In the genomic region with DNA sequence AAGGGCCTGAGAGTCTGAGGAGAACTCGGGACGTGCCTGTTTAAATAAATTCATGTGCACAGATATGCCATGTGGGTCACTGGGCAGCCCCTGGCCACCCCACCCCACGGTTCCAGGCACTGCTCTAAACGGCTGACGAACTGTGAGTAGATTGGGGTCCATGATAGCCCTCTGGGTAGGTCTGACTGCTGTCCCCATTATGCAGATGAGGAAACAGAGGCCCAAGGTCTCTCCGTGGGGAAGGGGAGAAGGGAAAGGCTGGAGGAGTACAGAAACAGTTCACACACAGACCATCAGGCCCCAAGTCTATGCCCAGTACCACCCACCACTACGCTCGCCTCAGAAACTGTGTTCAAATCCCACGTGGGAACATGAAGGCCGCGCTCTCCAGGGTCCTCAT, we compare ENCODE assay signal across 24 cellular contexts. TPM values are rescaled to one million over a fixed set of nuclear protein-coding genes. Genes with fewer than 3 reads are reported as not detected.
A peak's percentile ranks its signal among the peaks of the same experiment; 100 is the strongest.
DNase-seq lines count a peak whose midpoint lies in the region; ATAC-seq, FAIRE-seq and TF ChIP-seq lines count a peak whose summit lies in the region.
"Had no signal": no experiment of that assay in that cellular context is flagged by ENCODE, and none has a peak within 500 bp of the region (broad histone marks: within the 10 kb centered on the region; RNA-seq: fewer than 3 reads in every experiment).

No MANE protein-coding gene starts in this region.

- no TSS peak for BruUV-seq in MCF 10A (replicated peaks; lab: Mats Ljungman, UMichigan)
- no TSS peak for BruUV-seq in K562 (replicated peaks; lab: Mats Ljungman, UMichigan)

- H3K4me2 ChIP-seq in K562 (ENCODE audit: insufficient read depth, low read length) (no peak overlapping the region), smooth muscle cell (no peak overlapping the region)
- H3K4me2 ChIP-seq: A549, SK-N-SH had no signal

- H4K20me1 ChIP-seq in K562 (replicated peaks; ENCODE audit: control insufficient read depth, insufficient read depth, low read length): no peaks in the 10 kb centered on the region; the same call in 1 of the 2 replicates
- H4K20me1 ChIP-seq in smooth muscle cell (ENCODE audit: low read depth): peaks cover 94% of the 10 kb centered on the region

- no peak overlapping the region for H3K9ac ChIP-seq in K562 (ENCODE audit: insufficient read depth in 1 of 2, low read depth in 2 of 2, low read length in 2 of 2)
- H3K9ac ChIP-seq in mucosa of stomach (ENCODE audit: low read length): peak overlapping the region; percentile 65
- no peak overlapping the region for H3K9ac ChIP-seq in smooth muscle cell (ENCODE audit: low read depth)
- H3K9ac ChIP-seq: SK-N-SH had no signal

- H3K4me3 ChIP-seq in breast epithelium: no peak overlapping the region
- no peak overlapping the region for H3K4me3 ChIP-seq in K562
- H3K4me3 ChIP-seq in mucosa of stomach (ENCODE audit: low read length): peak overlapping the region; percentile 9
- no peak overlapping the region for H3K4me3 ChIP-seq in smooth muscle cell
- H3K4me3 ChIP-seq: A549, left lung, mucosa of descending colon had no signal

- DNase-seq in MCF 10A (ENCODE audit: unreplicated experiment) (no peak), breast epithelium (ENCODE audit: low spot score in 2 of 2) (no peak), K562 (ENCODE audit: extremely low read depth in 1 of 4, low spot score in 3 of 4) (no peak), smooth muscle cell (lab: John Stamatoyannopoulos, UW; ENCODE audit: unreplicated experiment) (no peak), NCI-H128 (lab: John Stamatoyannopoulos, UW; ENCODE audit: unreplicated experiment) (no peak)
- no peak for DNase-seq in stimulated activated naive B cell treated with anti-CD40 and anti-IgM and Interleukin-4, amounts not matched to agents 10 μg/mL and 1 μg/mL and 100 μg/mL, for 72 hours
- DNase-seq: activated CD4-positive, alpha-beta T cell treated with anti-CD3 and anti-CD28 coated beads for 1 hour; activated effector memory CD4-positive, alpha-beta T cell treated with Interleukin-2 at 50 U/mL for 16 hours; CD4-positive, CD25-positive, alpha-beta regulatory T cell; DMS53; effector CD4-positive, alpha-beta T cell; head of caudate nucleus; KBM-7; MV-4-11; NCI-H187 treated with DMSO at 0.1 percent for 48 hours; NCI-H446; SK-N-SH; T-helper 9 cell had no signal

- H3K79me2 ChIP-seq in K562 (ENCODE audit: control insufficient read depth, insufficient read depth, low read length) (peaks cover 91% of the 10 kb centered on the region), smooth muscle cell (ENCODE audit: low read depth) (peaks cover 77% of the 10 kb centered on the region)

- no peaks in the 10 kb centered on the region for H3K9me3 Mint-ChIP-seq in MCF 10A (ENCODE audit: unreplicated experiment)
- H3K9me3 Mint-ChIP-seq in stimulated activated naive B cell treated with anti-CD40 and anti-IgM and Interleukin-4, amounts not matched to agents 10 μg/mL and 1 μg/mL and 100 μg/mL, for 72 hours: no peaks in the 10 kb centered on the region

- intact Hi-C loops in MCF 10A (cut with micrococcal nuclease) (no loop called here), breast epithelium (cut with DNase I; ENCODE audit: low total_unique reads) (no loop called here), K562 (cut with micrococcal nuclease) (no loop called here)

- H3F3A ChIP-seq in smooth muscle cell (ENCODE audit: low read depth): no peaks in the 10 kb centered on the region

- ATAC-seq in K562: no peak
- ATAC-seq in stimulated activated naive B cell treated with anti-CD40 and anti-IgM and Interleukin-4, amounts not matched to agents 10 μg/mL and 1 μg/mL and 100 μg/mL, for 72 hours (replicated peaks): no peak
- no peak for ATAC-seq in HG02642 (IDR thresholded peaks at IDR 0.05; ENCODE audit: poor library complexity, unreplicated experiment)
- ATAC-seq: A549, left lung had no signal

- H3K27me3 ChIP-seq in breast epithelium: no peaks in the 10 kb centered on the region
- H3K27me3 ChIP-seq in K562 (ENCODE audit: control insufficient read depth in 2 of 2, insufficient read depth in 2 of 2, low read length in 2 of 2): no peaks in the 10 kb centered on the region
- H3K27me3 ChIP-seq in mucosa of stomach (ENCODE audit: control insufficient read depth, insufficient read depth, low read length): no peaks in the 10 kb centered on the region
- no peaks in the 10 kb centered on the region for H3K27me3 ChIP-seq in smooth muscle cell (ENCODE audit: low read depth)
- H3K27me3 ChIP-seq: left lung had no signal

- TF ChIP-seq CTCF in MCF 10A (IDR thresholded peaks at IDR 0.05; ENCODE audit: unreplicated experiment) (no peak), breast epithelium (IDR thresholded peaks at IDR 0.05) (no peak), K562 (IDR thresholded peaks at IDR 0.05 in 2 of 3, conservative IDR thresholded peaks at IDR 0.05 in 1 of 3; ENCODE audit: insufficient read depth in 2 of 3, low read depth in 1 of 3, low read length in 3 of 3) (no peak), smooth muscle cell (IDR thresholded peaks at IDR 0.05; ENCODE audit: borderline replicate concordance, insufficient read depth, poor library complexity, severe bottlenecking) (no peak)

- peak overlapping the region in 1 of 2 donors; percentile 50 for H3K27ac ChIP-seq in breast epithelium
- no peak overlapping the region for H3K27ac ChIP-seq in K562 (ENCODE audit: extremely low read depth, low read depth, low read length)
- H3K27ac ChIP-seq in smooth muscle cell (ENCODE audit: low read depth): no peak overlapping the region
- H3K27ac ChIP-seq: A549, left lung had no signal

- H3K4me1 ChIP-seq in breast epithelium (peaks cover 5 to 34% of the 10 kb centered on the region in 2 donors), K562 (replicated peaks in 1 of 2; ENCODE audit: control insufficient read depth in 2 of 2, insufficient read depth in 2 of 2, low read length in 2 of 2) (peaks cover 8 to 55% of the 10 kb centered on the region in 2 experiments; a peak in 3 of 5 replicates), mucosa of stomach (ENCODE audit: control insufficient read depth, insufficient read depth, low read length) (peaks cover 56% of the 10 kb centered on the region), smooth muscle cell (ENCODE audit: low read depth) (peaks cover 21% of the 10 kb centered on the region)

- H3K9me3 ChIP-seq in breast epithelium (no peaks in the 10 kb centered on the region), K562 (replicated peaks; ENCODE audit: control insufficient read depth, insufficient read depth, low read depth, low read length) (peaks cover 4% of the 10 kb centered on the region; the same call in 1 of the 2 replicates), mucosa of stomach (ENCODE audit: control insufficient read depth, low read length) (no peaks in the 10 kb centered on the region), smooth muscle cell (replicated peaks; ENCODE audit: low read depth) (no peaks in the 10 kb centered on the region)
- H3K9me3 ChIP-seq: A549, left lung, mucosa of descending colon, SK-N-SH had no signal

- POLR2A ChIA-PET in MCF 10A (lab: Yijun Ruan, JAX) (no interaction called here), K562 (lab: Yijun Ruan, JAX) (interaction anchor here (0.7 kb wide), 1 partner anchor 17 kb away, joined by 3 read pairs; no protein-coding TSS in a partner anchor)

- CTCF ChIA-PET in MCF 10A (lab: Yijun Ruan, JAX): interaction anchor here (0.6 kb wide), 1 partner anchor 17 kb away, joined by 3 read pairs; no protein-coding TSS in a partner anchor
- CTCF ChIA-PET in K562 (lab: Yijun Ruan, JAX; ENCODE audit: low intra/inter-chr PET ratio): no interaction called here

- no peak overlapping the region for H3K4me3 Mint-ChIP-seq in MCF 10A (ENCODE audit: unreplicated experiment)
- peak overlapping the region in 1 of 2 donors; percentile 80 for H3K4me3 Mint-ChIP-seq in stimulated activated naive B cell treated with anti-CD40 and anti-IgM and Interleukin-4, amounts not matched to agents 10 μg/mL and 1 μg/mL and 100 μg/mL, for 72 hours

- in situ Hi-C loops in K562 (cut with MboI): no loop called here

- WGBS in K562 (ENCODE audit: insufficient coverage, low coverage, missing lambda C conversion rate): 97% methylated on average over 7 of the region's 11 CpGs
- WGBS in smooth muscle cell (ENCODE audit: low lambda C conversion rate): 89% methylated on average over 11 of the region's 11 CpGs

- peak overlapping the region; percentile 23 for H3K27ac Mint-ChIP-seq in MCF 10A (ENCODE audit: low read depth, unreplicated experiment)
- H3K27ac Mint-ChIP-seq in stimulated activated naive B cell treated with anti-CD40 and anti-IgM and Interleukin-4, amounts not matched to agents 10 μg/mL and 1 μg/mL and 100 μg/mL, for 72 hours: peak overlapping the region; percentile 82

- no peak for TF ChIP-seq RAD21 in K562 (CRISPR knock-in tag; conservative IDR thresholded peaks at IDR 0.05 in 1 of 2, IDR thresholded peaks at IDR 0.05 in 1 of 2)

- peaks cover 17% of the 10 kb centered on the region for H3K36me3 Mint-ChIP-seq in MCF 10A (ENCODE audit: insufficient read depth, unreplicated experiment)
- H3K36me3 Mint-ChIP-seq in stimulated activated naive B cell treated with anti-CD40 and anti-IgM and Interleukin-4, amounts not matched to agents 10 μg/mL and 1 μg/mL and 100 μg/mL, for 72 hours: peaks cover 18 to 29% of the 10 kb centered on the region in 2 donors

- no peak for TF ChIP-seq EP300 in K562 (IDR thresholded peaks at IDR 0.05; ENCODE audit: low read length)

- no peak for FAIRE-seq in K562 (lab: Jason Lieb, UNC)
- FAIRE-seq: A549, GM12892 had no signal

- no peak overlapping the region for H2AFZ ChIP-seq in K562 (ENCODE audit: low read depth, low read length)
- H2AFZ ChIP-seq in smooth muscle cell (ENCODE audit: low read depth): no peak overlapping the region

- TF ChIP-seq POLR2A in breast epithelium (IDR thresholded peaks at IDR 0.05): no peak
- no peak for TF ChIP-seq POLR2A in K562 (conservative IDR thresholded peaks at IDR 0.05)

- peaks cover 7% of the 10 kb centered on the region for H3K4me1 Mint-ChIP-seq in MCF 10A (ENCODE audit: insufficient read depth, unreplicated experiment)
- H3K4me1 Mint-ChIP-seq in stimulated activated naive B cell treated with anti-CD40 and anti-IgM and Interleukin-4, amounts not matched to agents 10 μg/mL and 1 μg/mL and 100 μg/mL, for 72 hours: peaks cover 60 to 84% of the 10 kb centered on the region in 2 donors

- no peaks in the 10 kb centered on the region for H3K27me3 Mint-ChIP-seq in MCF 10A (ENCODE audit: insufficient read depth, unreplicated experiment)
- no peaks in the 10 kb centered on the region for H3K27me3 Mint-ChIP-seq in stimulated activated naive B cell treated with anti-CD40 and anti-IgM and Interleukin-4, amounts not matched to agents 10 μg/mL and 1 μg/mL and 100 μg/mL, for 72 hours
- H3K27me3 Mint-ChIP-seq: CD4-positive, CD25-positive, alpha-beta regulatory T cell had no signal

- peaks cover 5% of the 10 kb centered on the region for H3K9me1 ChIP-seq in K562 (ENCODE audit: control insufficient read depth, insufficient read depth, low read length)

- H3K36me3 ChIP-seq in breast epithelium: no peaks in the 10 kb centered on the region
- peaks cover 58% of the 10 kb centered on the region for H3K36me3 ChIP-seq in K562 (ENCODE audit: control insufficient read depth, insufficient read depth, low read length)
- no peaks in the 10 kb centered on the region for H3K36me3 ChIP-seq in mucosa of stomach (ENCODE audit: control insufficient read depth, insufficient read depth, low read length)
- H3K36me3 ChIP-seq in smooth muscle cell (ENCODE audit: low read depth): no peaks in the 10 kb centered on the region

RNA-seq across cellular contexts. Expression of a gene that starts 14.1 kb away (rescaled TPM):
- 58.2 and 68.6 TPM in 2 replicates for total RNA-seq in MCF 10A (2022)
- 10 to 100 TPM; 10.2 to 11.1 (median 10.4) TPM for total RNA-seq in breast epithelium
- total RNA-seq in K562 (2011; cell fraction: chromatin; rRNA removed; ENCODE audit: low replicate concordance): 17.6 and 47.4 TPM in 2 replicates
- total RNA-seq in K562 (2011; cell fraction: nucleolus; rRNA removed): 27.8 and 29.1 TPM in 2 replicates
- total RNA-seq in K562 (2011; cell fraction: nucleoplasm; rRNA removed): 19.5 and 20.7 TPM in 2 replicates
- total RNA-seq in K562 (2014; rRNA removed): 77.6 and 84.0 TPM in 2 replicates
- 5.3 and 5.7 TPM in 2 replicates for total RNA-seq in K562 (2014; rRNA removed; fragmentation: Illumina TruSeq; extraction: Trizol)
- 26.1 and 30.6 TPM in 2 replicates for total RNA-seq in K562 (2015; rRNA removed; fragmentation: Illumina TruSeq; extraction: Trizol)
- 65.9 and 73.8 TPM in 2 replicates for total RNA-seq in K562 (2021)
- polyA plus RNA-seq in K562 (2011; rRNA removed): 7.3 and 10.9 TPM in 2 replicates
- 11.1 and 55.5 TPM in 2 replicates for polyA plus RNA-seq in K562 (2011; cell fraction: cytosol; rRNA removed)
- polyA plus RNA-seq in K562 (2011; cell fraction: nucleus; rRNA removed): 10.4 and 17.2 TPM in 2 replicates
- 35.3 and 37.8 TPM in 2 replicates for polyA plus RNA-seq in K562 (2012)
- polyA plus RNA-seq in K562 (2014; fragmentation: Illumina TruSeq; extraction: Trizol): 6.9 and 20.9 TPM in 2 replicates
- polyA plus RNA-seq in K562 (2014; fragmentation: Nextera tagmentation; extraction: Ambion mirVana): under 1 TPM; 0.45 to 0.53 TPM
- 51.1 and 54.4 TPM in 2 replicates for polyA plus RNA-seq in K562 (2014; rRNA removed)
- polyA minus RNA-seq in K562 (2011; rRNA and poly(A)+ RNA removed): 1.8 and 3.2 TPM in 2 replicates
- polyA minus RNA-seq in K562 (2011; cell fraction: cytosol; rRNA and poly(A)+ RNA removed): 20.8 and 30.9 TPM in 2 replicates
- 6.3 and 6.7 TPM in 2 replicates for polyA minus RNA-seq in K562 (2011; cell fraction: nucleus; rRNA and poly(A)+ RNA removed)
- 7.4 and 10.0 TPM in 2 replicates for total RNA-seq in smooth muscle cell
- polyA plus RNA-seq in smooth muscle cell: 20.3 and 22.8 TPM in 2 replicates

RNA-seq across cellular contexts. Expression of a gene that starts 34.1 kb away (rescaled TPM):
- total RNA-seq in MCF 10A (2022) (26.6 and 28.1 TPM in 2 replicates), breast epithelium (10 to 100 TPM; 13.9 to 38.5 (median 33.1) TPM), K562 (2014; rRNA removed) (20.0 and 20.8 TPM in 2 replicates), K562 (2014; rRNA removed; fragmentation: Illumina TruSeq; extraction: Trizol) (2.0 and 2.8 TPM in 2 replicates), K562 (2015; rRNA removed; fragmentation: Illumina TruSeq; extraction: Trizol) (6.9 and 7.0 TPM in 2 replicates), K562 (2021) (38.8 and 40.0 TPM in 2 replicates), smooth muscle cell (10.8 and 20.0 TPM in 2 replicates)
- 10.3 and 22.0 TPM in 2 replicates for total RNA-seq in K562 (2011; cell fraction: chromatin; rRNA removed; ENCODE audit: low replicate concordance)
- total RNA-seq in K562 (2011; cell fraction: nucleolus; rRNA removed): 14.7 and 18.6 TPM in 2 replicates
- total RNA-seq in K562 (2011; cell fraction: nucleoplasm; rRNA removed): 13.4 and 17.9 TPM in 2 replicates
- polyA plus RNA-seq in K562 (2011; rRNA removed) (6.1 and 7.4 TPM in 2 replicates), K562 (2014; fragmentation: Illumina TruSeq; extraction: Trizol) (7.7 and 10.6 TPM in 2 replicates), K562 (2014; fragmentation: Nextera tagmentation; extraction: Ambion mirVana) (under 1 TPM; 0.39 to 0.49 TPM), K562 (2014; rRNA removed) (24.3 and 28.4 TPM in 2 replicates), smooth muscle cell (40.6 and 55.5 TPM in 2 replicates)
- polyA plus RNA-seq in K562 (2011; cell fraction: cytosol; rRNA removed): 14.2 and 42.2 TPM in 2 replicates
- polyA plus RNA-seq in K562 (2011; cell fraction: nucleus; rRNA removed): 10.7 and 21.0 TPM in 2 replicates
- polyA plus RNA-seq in K562 (2012): 17.4 and 18.2 TPM in 2 replicates
- 2.2 and 4.2 TPM in 2 replicates for polyA minus RNA-seq in K562 (2011; rRNA and poly(A)+ RNA removed)
- polyA minus RNA-seq in K562 (2011; cell fraction: cytosol; rRNA and poly(A)+ RNA removed): 8.6 and 9.5 TPM in 2 replicates
- 2.8 and 3.4 TPM in 2 replicates for polyA minus RNA-seq in K562 (2011; cell fraction: nucleus; rRNA and poly(A)+ RNA removed)
